14 cellular contexts compared by ENCODE assay signal in the genomic region with DNA sequence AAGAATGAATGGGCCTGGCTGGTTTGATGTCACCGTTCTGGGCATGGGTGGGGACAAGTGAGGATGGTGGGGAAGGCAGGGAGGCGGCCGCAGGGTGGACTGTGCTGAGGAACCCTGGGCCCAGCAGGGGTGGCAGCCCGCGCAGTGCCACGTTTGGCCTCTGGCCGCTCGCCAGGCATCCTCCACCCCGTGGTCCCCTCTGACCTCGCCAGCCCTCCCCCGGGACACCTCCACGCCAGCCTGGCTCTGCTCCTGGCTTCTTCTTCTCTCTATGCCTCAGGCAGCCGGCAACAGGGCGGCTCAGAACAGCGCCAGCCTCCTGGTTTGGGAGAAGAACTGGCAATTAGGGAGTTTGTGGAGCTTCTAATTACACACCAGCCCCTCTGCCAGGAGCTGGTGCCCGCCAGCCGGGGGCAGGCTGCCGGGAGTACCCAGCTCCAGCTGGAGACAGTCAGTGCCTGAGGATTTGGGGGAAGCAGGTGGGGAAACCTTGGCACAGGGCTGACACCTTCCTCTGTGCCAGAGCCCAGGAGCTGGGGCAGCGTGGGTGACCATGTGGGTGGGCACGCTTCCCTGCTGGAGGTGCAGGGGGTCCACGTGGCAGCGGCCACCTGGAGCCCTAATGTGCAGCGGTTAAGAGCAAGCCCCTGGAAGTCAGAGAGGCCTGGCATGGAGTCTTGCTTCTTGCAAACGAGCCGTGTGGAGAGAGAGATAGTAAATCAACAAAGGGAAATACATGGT. TPM values are rescaled to one million over a fixed set of nuclear protein-coding genes. Genes with fewer than 3 reads are reported as not detected.
DNase-seq lines count a peak whose midpoint lies in the region; ATAC-seq and TF ChIP-seq lines count a peak whose summit lies in the region.
"Had no signal": no experiment of that assay in that cellular context is flagged by ENCODE, and none has a peak within 500 bp of the region (broad histone marks: within the 10 kb centered on the region; RNA-seq: fewer than 3 reads in every experiment).

No MANE protein-coding gene starts in this region.

- H3K4me3 Mint-ChIP-seq in activated CD4-positive, alpha-beta T cell treated with anti-CD3 and anti-CD28 coated beads, Interleukin-2, amount 10 ng/mL, durations not matched to agents 7 days and 5 days: no peak overlapping the region
- H3K4me3 Mint-ChIP-seq in activated CD4-positive, alpha-beta T cell treated with anti-CD3 and anti-CD28 coated beads, Interleukin-2, amount 10 ng/mL, durations not matched to agents 24 days and 14 days: no peak overlapping the region
- no peak overlapping the region for H3K4me3 Mint-ChIP-seq in mesothelial cell of epicardium
- H3K4me3 Mint-ChIP-seq in HFFc6: no peak overlapping the region
- H3K4me3 Mint-ChIP-seq: activated CD8-positive, alpha-beta T cell treated with anti-CD3 and anti-CD28 coated beads for 36 hours had no signal

- peaks cover 20% of the 10 kb centered on the region for H3K4me1 ChIP-seq in upper lobe of right lung

- no peaks in the 10 kb centered on the region for H3K36me3 Mint-ChIP-seq in activated CD4-positive, alpha-beta T cell treated with anti-CD3 and anti-CD28 coated beads, Interleukin-2, amount 10 ng/mL, durations not matched to agents 7 days and 5 days (ENCODE audit: low read depth)
- H3K36me3 Mint-ChIP-seq in activated CD4-positive, alpha-beta T cell treated with anti-CD3 and anti-CD28 coated beads, Interleukin-2, amount 10 ng/mL, durations not matched to agents 24 days and 14 days (ENCODE audit: low read depth): no peaks in the 10 kb centered on the region
- H3K36me3 Mint-ChIP-seq in mesothelial cell of epicardium (no peaks in the 10 kb centered on the region), HFFc6 (ENCODE audit: low read depth) (no peaks in the 10 kb centered on the region)

- H3K27me3 Mint-ChIP-seq in activated CD4-positive, alpha-beta T cell treated with anti-CD3 and anti-CD28 coated beads, Interleukin-2, amount 10 ng/mL, durations not matched to agents 7 days and 5 days: peaks cover 3% of the 10 kb centered on the region
- peaks cover 9% of the 10 kb centered on the region for H3K27me3 Mint-ChIP-seq in activated CD4-positive, alpha-beta T cell treated with anti-CD3 and anti-CD28 coated beads, Interleukin-2, amount 10 ng/mL, durations not matched to agents 24 days and 14 days
- H3K27me3 Mint-ChIP-seq in mesothelial cell of epicardium (ENCODE audit: low read depth): no peaks in the 10 kb centered on the region
- H3K27me3 Mint-ChIP-seq in HFFc6 (ENCODE audit: insufficient read depth): peaks cover 9% of the 10 kb centered on the region
- H3K27me3 Mint-ChIP-seq: activated CD8-positive, alpha-beta T cell treated with anti-CD3 and anti-CD28 coated beads for 36 hours had no signal

- H3K4me1 Mint-ChIP-seq in activated CD4-positive, alpha-beta T cell treated with anti-CD3 and anti-CD28 coated beads, Interleukin-2, amount 10 ng/mL, durations not matched to agents 7 days and 5 days: peaks cover 10% of the 10 kb centered on the region
- H3K4me1 Mint-ChIP-seq in activated CD4-positive, alpha-beta T cell treated with anti-CD3 and anti-CD28 coated beads, Interleukin-2, amount 10 ng/mL, durations not matched to agents 24 days and 14 days: peaks cover 2% of the 10 kb centered on the region
- H3K4me1 Mint-ChIP-seq in mesothelial cell of epicardium (peaks cover 7% of the 10 kb centered on the region), HFFc6 (ENCODE audit: low read depth) (no peaks in the 10 kb centered on the region)

- intact Hi-C loops in activated CD4-positive, alpha-beta T cell treated with anti-CD3 and anti-CD28 coated beads, Interleukin-2, amount 10 ng/mL, durations not matched to agents 24 days and 14 days (cut with micrococcal nuclease): no loop called here
- intact Hi-C loops in upper lobe of right lung (cut with DNase I): no loop called here

- TF ChIP-seq POLR2A in GM18505 (IDR thresholded peaks at IDR 0.05; ENCODE audit: borderline replicate concordance, extremely low read depth, insufficient read depth, insufficient read length): no peak

- CTCF ChIA-PET in activated CD4-positive, alpha-beta T cell treated with anti-CD3 and anti-CD28 coated beads, Interleukin-2, amount 10 ng/mL, durations not matched to agents 7 days and 5 days (lab: Charles Lee): interaction anchor here (0.8 to 1.3 kb wide), 2 partner anchors 10 to 34 kb away, joined by 3 to 4 read pairs; no protein-coding TSS in a partner anchor

- H3K36me3 ChIP-seq in upper lobe of right lung: no peaks in the 10 kb centered on the region
- H3K36me3 ChIP-seq: tibial artery had no signal

- peak overlapping the region; percentile 30 for H3K27ac ChIP-seq in upper lobe of right lung
- H3K27ac ChIP-seq: SK-N-MC, tibial artery had no signal

- H3K27me3 ChIP-seq in upper lobe of right lung: no peaks in the 10 kb centered on the region

- H3K9me3 Mint-ChIP-seq in activated CD4-positive, alpha-beta T cell treated with anti-CD3 and anti-CD28 coated beads, Interleukin-2, amount 10 ng/mL, durations not matched to agents 7 days and 5 days: no peaks in the 10 kb centered on the region
- H3K9me3 Mint-ChIP-seq in activated CD4-positive, alpha-beta T cell treated with anti-CD3 and anti-CD28 coated beads, Interleukin-2, amount 10 ng/mL, durations not matched to agents 24 days and 14 days: no peaks in the 10 kb centered on the region
- H3K9me3 Mint-ChIP-seq in mesothelial cell of epicardium (no peaks in the 10 kb centered on the region), HFFc6 (no peaks in the 10 kb centered on the region)
- H3K9me3 Mint-ChIP-seq: activated CD8-positive, alpha-beta T cell treated with anti-CD3 and anti-CD28 coated beads for 36 hours; activated T-helper 2 cell treated with anti-CD3 and anti-CD28 coated beads, Interferon-gamma antibody, Interleukin-2, Interleukin-4, amounts not matched to agents 10 μg/mL and 5 μg/mL and 100 μg/mL, durations not matched to agents 14 hours and 24 hours and 36 hours had no signal

- ATAC-seq in SK-N-SH treated with all-trans-retinoic acid at 6 μM for 48 hours (peak; percentile 19; the same call in 1 of the 3 replicates), upper lobe of right lung (no peak), GM18505 (IDR thresholded peaks at IDR 0.05; ENCODE audit: unreplicated experiment) (no peak)
- ATAC-seq: activated CD8-positive, alpha-beta T cell treated with anti-CD3 and anti-CD28 coated beads for 36 hours had no signal

- POLR2A ChIA-PET in activated CD4-positive, alpha-beta T cell treated with anti-CD3 and anti-CD28 coated beads, Interleukin-2, amount 10 ng/mL, durations not matched to agents 7 days and 5 days (lab: Charles Lee): no interaction called here

- TF ChIP-seq CTCF in mesothelial cell of epicardium (IDR thresholded peaks at IDR 0.05; ENCODE audit: unreplicated experiment) (no peak), upper lobe of right lung (IDR thresholded peaks at IDR 0.05) (no peak), HFFc6 (IDR thresholded peaks at IDR 0.05) (no peak)

- DNase-seq in activated CD4-positive, alpha-beta T cell treated with anti-CD3 and anti-CD28 coated beads, Interleukin-2, amount 10 ng/mL, durations not matched to agents 7 days and 5 days: no peak
- no peak for DNase-seq in activated CD4-positive, alpha-beta T cell treated with anti-CD3 and anti-CD28 coated beads, Interleukin-2, amount 10 ng/mL, durations not matched to agents 24 days and 14 days
- DNase-seq in mesothelial cell of epicardium (ENCODE audit: low spot score in 2 of 2, unreplicated experiment in 2 of 2): no peak
- peak; percentile 68 for DNase-seq in upper lobe of right lung
- DNase-seq in HFFc6: no peak
- DNase-seq in AG08396 (ENCODE audit: low spot score): no peak
- DNase-seq: ACHN; activated CD8-positive, alpha-beta T cell treated with anti-CD3 and anti-CD28 coated beads for 36 hours; NCI-H2107; tibial artery had no signal

- peak overlapping the region; percentile 60 for H3K27ac Mint-ChIP-seq in activated CD4-positive, alpha-beta T cell treated with anti-CD3 and anti-CD28 coated beads, Interleukin-2, amount 10 ng/mL, durations not matched to agents 7 days and 5 days
- no peak overlapping the region for H3K27ac Mint-ChIP-seq in activated CD4-positive, alpha-beta T cell treated with anti-CD3 and anti-CD28 coated beads, Interleukin-2, amount 10 ng/mL, durations not matched to agents 24 days and 14 days
- H3K27ac Mint-ChIP-seq in mesothelial cell of epicardium (peak overlapping the region; percentile 15), HFFc6 (no peak overlapping the region)
- H3K27ac Mint-ChIP-seq: activated CD8-positive, alpha-beta T cell treated with anti-CD3 and anti-CD28 coated beads for 36 hours; activated T-helper 2 cell treated with anti-CD3 and anti-CD28 coated beads, Interferon-gamma antibody, Interleukin-2, Interleukin-4, amounts not matched to agents 10 μg/mL and 5 μg/mL and 100 μg/mL, durations not matched to agents 14 hours and 24 hours and 36 hours had no signal

- no peak overlapping the region for H3K4me3 ChIP-seq in upper lobe of right lung
- H3K4me3 ChIP-seq: SK-N-MC, tibial artery had no signal

- H3K9me3 ChIP-seq in upper lobe of right lung: no peaks in the 10 kb centered on the region
- H3K9me3 ChIP-seq: tibial artery had no signal

RNA-seq across cellular contexts. Expression of gene SERPINF1, which starts 6.4 kb away (rescaled TPM):
- total RNA-seq in activated CD4-positive, alpha-beta T cell treated with anti-CD3 and anti-CD28 coated beads, Interleukin-2, amount 10 ng/mL, durations not matched to agents 7 days and 5 days: 1 to 10 TPM; 1.3 to 2.0 TPM
- not detected in 2 replicates for total RNA-seq in activated CD4-positive, alpha-beta T cell treated with anti-CD3 and anti-CD28 coated beads, Interleukin-2, amount 10 ng/mL, durations not matched to agents 24 days and 14 days
- total RNA-seq in mesothelial cell of epicardium (69.6 to 72.5 TPM (median 71.4 TPM) in 3 replicates), upper lobe of right lung (119 TPM)
- 10 to 100 TPM; 12.0 to 46.8 (median 13.2) TPM for total RNA-seq in HFFc6 (2021; fragmentation: NEBNext Ultra II Directional; extraction: Animal tissue kit (Norgen Biotek cat#: 25700))
- total RNA-seq: activated T-helper 2 cell treated with anti-CD3 and anti-CD28 coated beads, Interferon-gamma antibody, Interleukin-2, Interleukin-4, amounts not matched to agents 10 μg/mL and 5 μg/mL and 100 μg/mL, durations not matched to agents 14 hours and 24 hours and 36 hours had no signal

RNA-seq across cellular contexts. Expression of gene SERPINF2, which starts 12.8 kb away (rescaled TPM):
- total RNA-seq in activated CD4-positive, alpha-beta T cell treated with anti-CD3 and anti-CD28 coated beads, Interleukin-2, amount 10 ng/mL, durations not matched to agents 7 days and 5 days: 1 to 10 TPM in 1 of 2 experiments, under 1 TPM in 1; 0.79 to 1.3 TPM
- total RNA-seq in activated CD4-positive, alpha-beta T cell treated with anti-CD3 and anti-CD28 coated beads, Interleukin-2, amount 10 ng/mL, durations not matched to agents 24 days and 14 days: 0.12 and 0.16 TPM in 2 replicates
- 0.32 to 0.63 TPM (median 0.44 TPM) in 3 replicates for total RNA-seq in mesothelial cell of epicardium
- total RNA-seq in upper lobe of right lung: 21.6 TPM
- total RNA-seq in HFFc6 (2021; fragmentation: NEBNext Ultra II Directional; extraction: Animal tissue kit (Norgen Biotek cat#: 25700)): not detected

RNA-seq across cellular contexts. Expression of gene WDR81, which starts 30.9 kb away (rescaled TPM):
- total RNA-seq in activated CD4-positive, alpha-beta T cell treated with anti-CD3 and anti-CD28 coated beads, Interleukin-2, amount 10 ng/mL, durations not matched to agents 7 days and 5 days: 10 to 100 TPM; 50.7 to 57.9 TPM
- total RNA-seq in activated CD4-positive, alpha-beta T cell treated with anti-CD3 and anti-CD28 coated beads, Interleukin-2, amount 10 ng/mL, durations not matched to agents 24 days and 14 days: 17.6 and 18.3 TPM in 2 replicates
- total RNA-seq in mesothelial cell of epicardium (20.3 to 22.9 TPM (median 20.6 TPM) in 3 replicates), upper lobe of right lung (43.9 TPM)
- total RNA-seq in HFFc6 (2021; fragmentation: NEBNext Ultra II Directional; extraction: Animal tissue kit (Norgen Biotek cat#: 25700)): 10 to 100 TPM; 12.5 to 18.1 (median 13.2) TPM

RNA-seq across cellular contexts. Expression of gene TLCD2, which starts 45.2 kb away (rescaled TPM):
- total RNA-seq in activated CD4-positive, alpha-beta T cell treated with anti-CD3 and anti-CD28 coated beads, Interleukin-2, amount 10 ng/mL, durations not matched to agents 7 days and 5 days: under 1 TPM; 0.07 to 0.12 TPM
- total RNA-seq in activated CD4-positive, alpha-beta T cell treated with anti-CD3 and anti-CD28 coated beads, Interleukin-2, amount 10 ng/mL, durations not matched to agents 24 days and 14 days: 0.07 and 0.14 TPM in 2 replicates
- total RNA-seq in mesothelial cell of epicardium (8.6 to 9.2 TPM (median 8.7 TPM) in 3 replicates), upper lobe of right lung (12.7 TPM)
- total RNA-seq in HFFc6 (2021; fragmentation: NEBNext Ultra II Directional; extraction: Animal tissue kit (Norgen Biotek cat#: 25700)): 1 to 10 TPM; 2.7 to 3.8 (median 3.2) TPM

Comparison
In these comparisons a context has a peak if more than half of its experiments do, and no peak if none do; other contexts are left out.
1. H3K27ac Mint-ChIP-seq: peak in activated CD4-positive, alpha-beta T cell treated with anti-CD3 and anti-CD28 coated beads, Interleukin-2, amount 10 ng/mL, durations not matched to agents 7 days and 5 days (single experiment) and mesothelial cell of epicardium (single experiment); none in activated CD4-positive, alpha-beta T cell treated with anti-CD3 and anti-CD28 coated beads, Interleukin-2, amount 10 ng/mL, durations not matched to agents 24 days and 14 days (single experiment) and HFFc6 (single experiment).
2. RNA of gene SERPINF1, which starts 6.4 kb away (total RNA-seq): 119 TPM in upper lobe of right lung (single experiment), 69.6 to 72.5 TPM in mesothelial cell of epicardium and 12.0 to 46.8 TPM in HFFc6; 1.3 to 2.0 TPM in activated CD4-positive, alpha-beta T cell treated with anti-CD3 and anti-CD28 coated beads, Interleukin-2, amount 10 ng/mL, durations not matched to agents 7 days and 5 days and not detected in activated CD4-positive, alpha-beta T cell treated with anti-CD3 and anti-CD28 coated beads, Interleukin-2, amount 10 ng/mL, durations not matched to agents 24 days and 14 days; every median in the first group is over 4 times any median in the second.